ENCODE assay signal across 19 cellular contexts in the genomic region with DNA sequence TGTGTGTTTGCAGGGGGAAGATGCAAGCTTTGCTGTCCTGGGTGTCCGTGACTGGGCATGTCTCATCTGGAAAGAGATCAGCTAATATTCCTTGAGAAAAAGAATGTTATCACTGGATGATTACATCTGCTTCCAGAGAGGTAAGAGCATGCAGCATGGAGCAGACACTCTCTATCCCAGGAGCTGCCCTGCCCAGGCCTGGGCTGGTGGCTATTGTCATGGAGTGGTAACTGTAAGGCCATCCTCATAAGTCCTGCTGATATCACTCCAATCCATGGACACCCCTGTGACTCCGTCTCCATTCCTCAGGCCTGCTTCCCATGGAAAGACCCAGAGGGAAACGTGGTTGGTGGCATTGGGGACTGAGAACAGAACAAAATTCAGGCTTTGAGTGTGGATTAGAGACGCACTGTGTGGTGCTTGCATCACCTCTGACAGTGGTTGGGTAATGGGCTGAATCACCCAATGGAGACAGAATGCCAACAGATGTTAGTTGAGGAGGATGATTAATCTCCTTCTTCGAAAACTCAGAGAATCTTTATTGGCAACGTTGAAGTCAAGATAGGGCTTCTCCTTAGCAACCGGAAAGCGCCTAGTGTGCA. TPM values are rescaled to one million over a fixed set of nuclear protein-coding genes. Genes with fewer than 3 reads are reported as not detected.
DNase-seq lines count a peak whose midpoint lies in the region; ATAC-seq and TF ChIP-seq lines count a peak whose summit lies in the region.
"Had no signal": no experiment of that assay in that cellular context is flagged by ENCODE, and none has a peak within 500 bp of the region (broad histone marks: within the 10 kb centered on the region; RNA-seq: fewer than 3 reads in every experiment).

No MANE protein-coding gene starts in this region.

- no peak overlapping the region for H2BK120ac ChIP-seq in mesendoderm (ENCODE audit: low read depth, low read length)

- TF ChIP-seq CTCF in NB4 (IDR thresholded peaks at IDR 0.05; ENCODE audit: low read depth, low read length) = no peak
- TF ChIP-seq CTCF in choroid plexus epithelial cell (conservative IDR thresholded peaks at IDR 0.05; ENCODE audit: low read depth, low read length) = no peak
- no peak for TF ChIP-seq CTCF in osteocyte (IDR thresholded peaks at IDR 0.05)
- no peak for TF ChIP-seq CTCF in suprapubic skin (IDR thresholded peaks at IDR 0.05)

- peaks cover 3% of the 10 kb centered on the region for H3K36me3 Mint-ChIP-seq in osteocyte (ENCODE audit: unreplicated experiment)
- H3K36me3 Mint-ChIP-seq: natural killer cell treated with Interleukin-12 subunit alpha and Interleukin-12 subunit beta and Interleukin-15 and Interleukin-18, amount 100 ng/mL, for 72 hours had no signal

- no peak overlapping the region for H3K4ac ChIP-seq in mesendoderm (ENCODE audit: low read depth, low read length)

- H3K27me3 Mint-ChIP-seq in osteocyte (ENCODE audit: unreplicated experiment) = peaks cover 35% of the 10 kb centered on the region

- H3K23ac ChIP-seq in mesendoderm (ENCODE audit: low read length) = no peak overlapping the region

- H3K9me3 Mint-ChIP-seq in osteocyte (ENCODE audit: unreplicated experiment) = peaks cover 5% of the 10 kb centered on the region
- H3K9me3 Mint-ChIP-seq: natural killer cell treated with Interleukin-12 subunit alpha and Interleukin-12 subunit beta and Interleukin-15 and Interleukin-18, amount 100 ng/mL, for 72 hours had no signal

- H4K8ac ChIP-seq in mesendoderm (ENCODE audit: low read depth, low read length) = no peak overlapping the region

- no peak overlapping the region for H3K4me3 Mint-ChIP-seq in osteocyte (ENCODE audit: unreplicated experiment)
- H3K4me3 Mint-ChIP-seq: activated T-cell treated with anti-CD3 and anti-CD28 coated beads, Interleukin-2, amount 50 U/mL, for 72 hours; natural killer cell treated with Interleukin-12 subunit alpha and Interleukin-12 subunit beta and Interleukin-15 and Interleukin-18, amount 100 ng/mL, for 72 hours; stimulated activated naive CD8-positive, alpha-beta T cell treated with anti-CD3 and anti-CD28 coated beads, Interleukin-15, Interleukin-2, amounts not matched to agents 100 ng/mL and 50 ng/mL, for 24 hours had no signal

- no peak overlapping the region for H3K18ac ChIP-seq in mesendoderm (ENCODE audit: low read length)

- H3K27ac ChIP-seq in suprapubic skin (no peak overlapping the region), mesendoderm (ENCODE audit: low read depth, low read length) (no peak overlapping the region)
- H3K27ac ChIP-seq: ascending aorta, heart right ventricle, sigmoid colon had no signal

- no peaks in the 10 kb centered on the region for H3K9me3 ChIP-seq in suprapubic skin
- H3K9me3 ChIP-seq: ascending aorta, sigmoid colon had no signal

- no peak overlapping the region for H3K4me2 ChIP-seq in mesendoderm (ENCODE audit: low read length)

- H3K56ac ChIP-seq in mesendoderm (ENCODE audit: low read length) = no peak overlapping the region

- DNase-seq in GM03348 (ENCODE audit: low spot score) (peak; percentile 89), NB4 (ENCODE audit: low read depth) (peak; percentile 76), choroid plexus epithelial cell (ENCODE audit: low read depth) (peak; percentile 76), osteocyte (ENCODE audit: extremely low spot score, unreplicated experiment) (peak; percentile 32), NCI-H187 (lab: John Stamatoyannopoulos, UW) (no peak), suprapubic skin (ENCODE audit: low spot score in 2 of 2) (no peak), mesendoderm (no peak)
- DNase-seq: activated CD4-positive, alpha-beta T cell treated with anti-CD3 and anti-CD28 coated beads for 1 hour; activated T-cell treated with anti-CD3 and anti-CD28 coated beads, Interleukin-2, amount 50 U/mL, for 72 hours; heart right ventricle; left colon; NCI-H1694 treated with DMSO at 0.1 percent for 48 hours; NCI-H774; sigmoid colon; SW 1271 had no signal

- H4K5ac ChIP-seq in mesendoderm (ENCODE audit: low read length) = no peak overlapping the region

- no peak overlapping the region for H2BK15ac ChIP-seq in mesendoderm (replicated peaks; ENCODE audit: low read depth)

- H3K27ac Mint-ChIP-seq in osteocyte (ENCODE audit: unreplicated experiment) = no peak overlapping the region
- H3K27ac Mint-ChIP-seq: activated T-cell treated with anti-CD3 and anti-CD28 coated beads, Interleukin-2, amount 50 U/mL, for 72 hours; natural killer cell treated with Interleukin-12 subunit alpha and Interleukin-12 subunit beta and Interleukin-15 and Interleukin-18, amount 100 ng/mL, for 72 hours; stimulated activated naive CD8-positive, alpha-beta T cell treated with anti-CD3 and anti-CD28 coated beads, Interleukin-15, Interleukin-2, amounts not matched to agents 100 ng/mL and 50 ng/mL, for 24 hours had no signal

- TF ChIP-seq POLR2A in NB4 (IDR thresholded peaks at IDR 0.05; ENCODE audit: extremely low read depth, insufficient read length) = no peak
- no peak for TF ChIP-seq POLR2A in suprapubic skin (IDR thresholded peaks at IDR 0.05)

- H3K79me1 ChIP-seq in mesendoderm (ENCODE audit: low read length) = no peaks in the 10 kb centered on the region

- no peak for TF ChIP-seq EP300 in suprapubic skin (IDR thresholded peaks at IDR 0.05)

- no peaks in the 10 kb centered on the region for H3K4me1 Mint-ChIP-seq in osteocyte (ENCODE audit: unreplicated experiment)

- no peaks in the 10 kb centered on the region for H3K36me3 ChIP-seq in suprapubic skin
- no peaks in the 10 kb centered on the region for H3K36me3 ChIP-seq in mesendoderm (ENCODE audit: control insufficient read depth, insufficient read depth, low read length)
- H3K36me3 ChIP-seq: ascending aorta, heart right ventricle, sigmoid colon had no signal

- H3K79me2 ChIP-seq in mesendoderm (ENCODE audit: control insufficient read depth, insufficient read depth, low read length) = no peaks in the 10 kb centered on the region

- H2AK5ac ChIP-seq in mesendoderm (ENCODE audit: low read length) = no peak overlapping the region

- no peak overlapping the region for H2BK5ac ChIP-seq in mesendoderm (ENCODE audit: low read length)

- H3K4me1 ChIP-seq in suprapubic skin = no peaks in the 10 kb centered on the region
- H3K4me1 ChIP-seq in mesendoderm (ENCODE audit: control insufficient read depth, low read depth, low read length) = no peaks in the 10 kb centered on the region
- H3K4me1 ChIP-seq: ascending aorta, sigmoid colon had no signal

- no peak overlapping the region for H3K9ac ChIP-seq in mesendoderm (ENCODE audit: low read length)

- no peaks in the 10 kb centered on the region for H3K27me3 ChIP-seq in suprapubic skin
- H3K27me3 ChIP-seq in mesendoderm (ENCODE audit: insufficient read depth, low read length, poor library complexity) = no peaks in the 10 kb centered on the region
- H3K27me3 ChIP-seq: ascending aorta, heart right ventricle, sigmoid colon had no signal

- H3K4me3 ChIP-seq in NB4 (ENCODE audit: low read depth, low read length) (no peak overlapping the region), choroid plexus epithelial cell (ENCODE audit: low read depth, low read length) (no peak overlapping the region), suprapubic skin (no peak overlapping the region), mesendoderm (ENCODE audit: low read length) (no peak overlapping the region)
- H3K4me3 ChIP-seq: ascending aorta, heart right ventricle, sigmoid colon had no signal

- 71% methylated on average over 8 of the region's 8 CpGs for WGBS in suprapubic skin
- WGBS in mesendoderm (ENCODE audit: extremely low coverage, insufficient coverage, low lambda C conversion rate) = no CpG with 5 or more reads among the region's 8 CpGs

- no peak for ATAC-seq in GM18498 (IDR thresholded peaks at IDR 0.05; ENCODE audit: unreplicated experiment)
- ATAC-seq: activated T-cell treated with anti-CD3 and anti-CD28 coated beads, Interleukin-2, amount 50 U/mL, for 72 hours; left colon; natural killer cell treated with Interleukin-12 subunit alpha and Interleukin-12 subunit beta and Interleukin-15 and Interleukin-18, amount 100 ng/mL, for 72 hours had no signal

RNA-seq across cellular contexts. Expression of a gene that starts 52.0 kb away (rescaled TPM):
- total RNA-seq in osteocyte (12.6 and 13.3 TPM in 2 replicates), suprapubic skin (under 1 TPM in 1 of 4 donors, not detected in 3; 0.34 TPM)
- polyA plus RNA-seq in mesendoderm (2013, experiment 1 of 2) = 0.18 TPM
- polyA plus RNA-seq in mesendoderm (2013, experiment 2 of 2) = 0.15 TPM
- total RNA-seq: activated T-cell treated with anti-CD3 and anti-CD28 coated beads, Interleukin-2, amount 50 U/mL, for 72 hours; ascending aorta; natural killer cell treated with Interleukin-12 subunit alpha and Interleukin-12 subunit beta and Interleukin-15 and Interleukin-18, amount 100 ng/mL, for 72 hours had no signal

Comparison
In these comparisons a context has a peak if more than half of its experiments do, and no peak if none do; other contexts are left out.
1. DNase-seq: peak in GM03348 (single experiment), NB4 (single experiment), choroid plexus epithelial cell (single experiment) and osteocyte (single experiment); none in NCI-H187 (0 of 2), suprapubic skin (0 of 2) and mesendoderm (single experiment).